In genomic region chr7:55533050-55533728, GRCh38 we compare ENCODE assay signal across 8 cellular contexts. TPM values are rescaled to one million over a fixed set of nuclear protein-coding genes. Genes with fewer than 3 reads are reported as not detected.
DNase-seq lines count a peak whose midpoint lies in the region; ATAC-seq and TF ChIP-seq lines count a peak whose summit lies in the region.

No MANE protein-coding gene starts in this region.

- peaks cover 70 to 81% (median 77%) of the 10 kb centered on the region in 10 experiments for H3K4me1 ChIP-seq in BLaER1 treated with 17β-estradiol and CSF1 and Interleukin-3, amounts not matched to agents 10 nM and 100 nM
- peaks cover 31% of the 10 kb centered on the region for H3K4me1 ChIP-seq in mucosa of descending colon (ENCODE audit: low read depth)

- H3K4me2 ChIP-seq in BLaER1 treated with 17β-estradiol and CSF1 and Interleukin-3, amounts not matched to agents 10 nM and 100 nM: peak overlapping the region; percentile 79 to 96 (median 93)

- peak overlapping the region in 6 of 10 experiments; percentile 19 to 47 (median 28); a peak in 10 of 20 replicates for H3K4me3 ChIP-seq in BLaER1 treated with 17β-estradiol and CSF1 and Interleukin-3, amounts not matched to agents 10 nM and 100 nM
- H3K4me3 ChIP-seq in mucosa of descending colon: no peak overlapping the region

- peaks cover 0 to 18% (median 11%) of the 10 kb centered on the region in 11 experiments; a peak in 12 of 22 replicates for H4K20me1 ChIP-seq in BLaER1 treated with 17β-estradiol and CSF1 and Interleukin-3, amounts not matched to agents 10 nM and 100 nM

- H3K9me3 ChIP-seq in BLaER1 treated with 17β-estradiol and CSF1 and Interleukin-3, amounts not matched to agents 10 nM and 100 nM (replicated peaks in 1 of 11): peaks cover 0 to 8% (median 0%) of the 10 kb centered on the region in 11 experiments; a peak in 3 of 22 replicates
- no peaks in the 10 kb centered on the region for H3K9me3 ChIP-seq in mucosa of descending colon

- DNase-seq in SKM-1 treated with dmso at 0.1 percent for 144 hours (lab: John Stamatoyannopoulos, UW; ENCODE audit: unreplicated experiment) (peak; percentile 82), mucosa of descending colon (peak in 1 of 3 donors; percentile 59), middle frontal gyrus (ENCODE audit: extremely low spot score, low spot score) (no peak)
- peak; percentile 54 for DNase-seq in activated naive CD8-positive, alpha-beta T cell treated with anti-CD3 and anti-CD28 coated beads, Interleukin-2, amount 50 U/mL, for 16 hours (ENCODE audit: low read depth, low spot score)
- DNase-seq in stimulated activated naive CD8-positive, alpha-beta T cell treated with anti-CD3 and anti-CD28 coated beads, Interleukin-15, amount 100 ng/mL, for 72 hours: peak; percentile 78 to 92

- no peaks in the 10 kb centered on the region for H3K27me3 Mint-ChIP-seq in stimulated activated naive CD8-positive, alpha-beta T cell treated with anti-CD3 and anti-CD28 coated beads, Interleukin-15, amount 100 ng/mL, for 72 hours

- ATAC-seq in GM19395 (IDR thresholded peaks at IDR 0.05; ENCODE audit: unreplicated experiment): peak; percentile 66
- ATAC-seq in HG03457 (IDR thresholded peaks at IDR 0.05; ENCODE audit: unreplicated experiment): peak; percentile 51
- peak; percentile 76 for ATAC-seq in mucosa of descending colon
- ATAC-seq in stimulated activated naive CD8-positive, alpha-beta T cell treated with anti-CD3 and anti-CD28 coated beads, Interleukin-15, amount 100 ng/mL, for 72 hours: peak; percentile 83

- H3K27ac ChIP-seq in BLaER1 treated with 17β-estradiol and CSF1 and Interleukin-3, amounts not matched to agents 10 nM and 100 nM: peak overlapping the region; percentile 93 to 99 (median 95)

- H3K36me3 ChIP-seq in BLaER1 treated with 17β-estradiol and CSF1 and Interleukin-3, amounts not matched to agents 10 nM and 100 nM: peaks cover 0 to 10% (median 0%) of the 10 kb centered on the region in 11 experiments; a peak in 3 of 22 replicates
- no peaks in the 10 kb centered on the region for H3K36me3 ChIP-seq in mucosa of descending colon (ENCODE audit: low read depth)

- peak overlapping the region; percentile 93 to 97 for H3K27ac Mint-ChIP-seq in stimulated activated naive CD8-positive, alpha-beta T cell treated with anti-CD3 and anti-CD28 coated beads, Interleukin-15, amount 100 ng/mL, for 72 hours

- H3K4me3 Mint-ChIP-seq in stimulated activated naive CD8-positive, alpha-beta T cell treated with anti-CD3 and anti-CD28 coated beads, Interleukin-15, amount 100 ng/mL, for 72 hours: peak overlapping the region; percentile 77 to 81

- intact Hi-C loops in mucosa of descending colon (cut with DNase I, micrococcal nuclease): no loop called here

- H3K9me3 Mint-ChIP-seq in stimulated activated naive CD8-positive, alpha-beta T cell treated with anti-CD3 and anti-CD28 coated beads, Interleukin-15, amount 100 ng/mL, for 72 hours: no peaks in the 10 kb centered on the region

- peak overlapping the region; percentile 75 to 88 (median 83) for H3K9ac ChIP-seq in BLaER1 treated with 17β-estradiol and CSF1 and Interleukin-3, amounts not matched to agents 10 nM and 100 nM

- no peak for TF ChIP-seq CTCF in mucosa of descending colon (IDR thresholded peaks at IDR 0.05)

- no peaks in the 10 kb centered on the region for H3K27me3 ChIP-seq in BLaER1 treated with 17β-estradiol and CSF1 and Interleukin-3, amounts not matched to agents 10 nM and 100 nM

- peaks cover 88% of the 10 kb centered on the region for H3K4me1 Mint-ChIP-seq in stimulated activated naive CD8-positive, alpha-beta T cell treated with anti-CD3 and anti-CD28 coated beads, Interleukin-15, amount 100 ng/mL, for 72 hours

RNA-seq across cellular contexts. Expression of gene VOPP1, which starts 39.1 kb away (rescaled TPM):
- 10 to 100 TPM; 57.8 to 83.5 (median 75.2) TPM for total RNA-seq in mucosa of descending colon
